8 cellular contexts compared by ENCODE assay signal in genomic region chr17:44522883-44523671, GRCh38. TPM values are rescaled to one million over a fixed set of nuclear protein-coding genes. Genes with fewer than 3 reads are reported as not detected.
DNase-seq lines count a peak whose midpoint lies in the region; ATAC-seq and TF ChIP-seq lines count a peak whose summit lies in the region.

No MANE protein-coding gene starts in this region.

- H3K36me3 ChIP-seq in GM06990 (ENCODE audit: control insufficient read depth, insufficient read depth, low read length) (no peaks in the 10 kb centered on the region), thoracic aorta (no peaks in the 10 kb centered on the region)

- H3K4me1 Mint-ChIP-seq in WTC11: no peaks in the 10 kb centered on the region

- H3K4me3 ChIP-seq in GM06990 (replicated peaks; ENCODE audit: low read depth, low read length): no peak overlapping the region
- no peak overlapping the region for H3K4me3 ChIP-seq in thoracic aorta

- ATAC-seq in WTC11: peak; percentile 99
- no peak for ATAC-seq in thoracic aorta (ENCODE audit: insufficient number of reproducible peaks, low FRiP score, low read depth)
- no peak for ATAC-seq in GM21529 (IDR thresholded peaks at IDR 0.05; ENCODE audit: unreplicated experiment)
- ATAC-seq in HG02763 (IDR thresholded peaks at IDR 0.05; ENCODE audit: unreplicated experiment): no peak

- H3K9me3 ChIP-seq in thoracic aorta: no peaks in the 10 kb centered on the region

- TF ChIP-seq CTCF in GM06990 (IDR thresholded peaks at IDR 0.05; ENCODE audit: insufficient read depth, low read length, poor library complexity, severe bottlenecking) (peak; percentile 83), WTC11 (IDR thresholded peaks at IDR 0.05) (0 out of 2 replicates have a peak, but pooled peaks have one; percentile 51), thoracic aorta (IDR thresholded peaks at IDR 0.05) (peak; percentile 42)

- peaks cover 23% of the 10 kb centered on the region for H3K9me3 Mint-ChIP-seq in WTC11

- no peak overlapping the region for H3K27ac Mint-ChIP-seq in WTC11

- H3K27ac ChIP-seq in thoracic aorta: no peak overlapping the region

- H3K27me3 ChIP-seq in GM06990 (replicated peaks; ENCODE audit: control insufficient read depth, insufficient read depth, low read length): no peaks in the 10 kb centered on the region
- no peaks in the 10 kb centered on the region for H3K27me3 ChIP-seq in thoracic aorta (replicated peaks; ENCODE audit: insufficient read depth)

- no peak overlapping the region for H3K4me3 Mint-ChIP-seq in WTC11

- DNase-seq in GM06990 (ENCODE audit: extremely low read depth, insufficient read length) (no peak), MV-4-11 (lab: John Stamatoyannopoulos, UW) (peak; percentile 74), WTC11 (ENCODE audit: low spot score) (peak; percentile 91), dermis blood vessel endothelial cell (peak; percentile 84), mesenteric fat pad (ENCODE audit: low spot score) (peak; percentile 88), thoracic aorta (ENCODE audit: low spot score) (no peak)

- peaks cover 14% of the 10 kb centered on the region for H3K27me3 Mint-ChIP-seq in WTC11 (ENCODE audit: low read depth)

- no peaks in the 10 kb centered on the region for H3K4me1 ChIP-seq in thoracic aorta (ENCODE audit: control insufficient read depth in 1 of 2, low read depth in 2 of 2)

- POLR2A ChIA-PET in WTC11 (lab: Charles Lee): interaction anchor here (0.5 to 1.2 kb wide), 6 partner anchors 19 to 166 kb away, joined by 3 to 6 read pairs (median 4); partner anchors contain the start of genes FZD2 and GPATCH8

- H3K36me3 Mint-ChIP-seq in WTC11: peaks cover 15% of the 10 kb centered on the region

- CTCF ChIA-PET in WTC11 (lab: Charles Lee): interaction anchor here (0.6 to 3.2 kb wide), 76 partner anchors 9 to 400 kb away, joined by 3 to 52 read pairs (median 5); partner anchors contain the start of genes CCDC43, DBF4B, FAM171A2 and FZD2

TF ChIP-seq in WTC11, 78 proteins besides CTCF, POLR2A, EP300 and RAD21:
- no peak for TF ChIP-seq MLX (CRISPR knock-in tag; IDR thresholded peaks at IDR 0.05)
- no peak for TF ChIP-seq ZNF425 (CRISPR knock-in tag; conservative IDR thresholded peaks at IDR 0.05)
- no peak for TF ChIP-seq E2F4 (CRISPR knock-in tag; IDR thresholded peaks at IDR 0.05; ENCODE audit: borderline replicate concordance, low read depth)
- no peak for TF ChIP-seq IRF2 (CRISPR knock-in tag; IDR thresholded peaks at IDR 0.05; ENCODE audit: borderline replicate concordance, low read depth)
- TF ChIP-seq TEAD1 (CRISPR knock-in tag; IDR thresholded peaks at IDR 0.05): no peak
- no peak for TF ChIP-seq ATF6 (CRISPR knock-in tag; IDR thresholded peaks at IDR 0.05)
- peak; percentile 40; the same call in 1 of the 2 replicates for TF ChIP-seq GABPB1 (CRISPR knock-in tag; IDR thresholded peaks at IDR 0.05)
- peak; percentile 68; the same call in 1 of the 2 replicates for TF ChIP-seq ZNF121 (CRISPR knock-in tag; IDR thresholded peaks at IDR 0.05)
- TF ChIP-seq IRF1 (CRISPR knock-in tag; IDR thresholded peaks at IDR 0.05): no peak
- TF ChIP-seq FOXP4 (CRISPR knock-in tag; IDR thresholded peaks at IDR 0.05): no peak
- TF ChIP-seq JAZF1 (CRISPR knock-in tag; IDR thresholded peaks at IDR 0.05): no peak
- TF ChIP-seq OVOL2 (CRISPR knock-in tag; IDR thresholded peaks at IDR 0.05; ENCODE audit: borderline replicate concordance): no peak
- TF ChIP-seq PRRX2 (CRISPR knock-in tag; IDR thresholded peaks at IDR 0.05): no peak
- TF ChIP-seq ZNF396 (CRISPR knock-in tag; IDR thresholded peaks at IDR 0.05; ENCODE audit: borderline replicate concordance): no peak
- no peak for TF ChIP-seq ATF1 (CRISPR knock-in tag; IDR thresholded peaks at IDR 0.05)

RNA-seq across cellular contexts. Expression of gene GPATCH8, which starts 19.9 kb away (rescaled TPM):
- total RNA-seq in WTC11 (2021) (51.9 to 52.4 TPM (median 51.9 TPM) in 3 replicates), dermis blood vessel endothelial cell (17.0 and 20.7 TPM in 2 replicates), mesenteric fat pad (38.1 TPM), thoracic aorta (10 to 100 TPM; 39.3 to 56.1 TPM)

RNA-seq across cellular contexts. Expression of gene FZD2, which starts 34.2 kb away (rescaled TPM):
- total RNA-seq in WTC11 (2021) (37.6 to 42.8 TPM (median 38.5 TPM) in 3 replicates), dermis blood vessel endothelial cell (0.68 and 1.0 TPM in 2 replicates), mesenteric fat pad (3.9 TPM), thoracic aorta (10 to 100 TPM; 12.6 to 24.2 TPM)

Comparison
In these comparisons a context has a peak if more than half of its experiments do, and no peak if none do; other contexts are left out.
1. DNase-seq: peak in MV-4-11 (single experiment), WTC11 (single experiment), dermis blood vessel endothelial cell (single experiment) and mesenteric fat pad (single experiment); none in GM06990 (single experiment) and thoracic aorta (single experiment).
2. Peak in every context shown above with its lines, with median percentiles within 50 percentile points of each other: CTCF ChIP-seq.